1 cellular context compared by ENCODE assay signal in the genomic region with DNA sequence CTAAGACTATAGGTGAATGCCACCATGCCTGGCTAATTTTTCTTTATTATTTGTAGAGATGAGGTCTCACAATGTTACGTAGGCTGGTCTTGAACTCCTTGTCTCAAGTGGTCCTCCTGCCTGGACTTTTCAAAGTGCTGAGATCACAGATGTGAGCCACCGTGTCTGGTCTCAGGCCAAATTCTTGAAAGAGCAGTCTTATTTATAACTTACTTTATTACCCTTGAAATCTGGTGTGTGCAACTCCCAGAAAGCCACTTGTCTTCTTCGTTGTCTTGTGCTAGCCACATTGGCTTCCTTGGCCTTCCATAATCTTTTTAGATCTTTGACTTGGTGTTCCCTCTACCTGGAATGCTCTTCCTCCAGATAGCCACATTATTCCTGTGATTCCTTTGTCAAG.
TF ChIP-seq lines count a peak whose summit lies in the region.

No MANE protein-coding gene starts in this region.

TF ChIP-seq in GM23338, 12 proteins besides CTCF, POLR2A, EP300 and RAD21 (continued from another document):
- no peak for TF ChIP-seq ZNF114 (CRISPR knock-in tag; IDR thresholded peaks at IDR 0.05)
- TF ChIP-seq, protein P1, sequence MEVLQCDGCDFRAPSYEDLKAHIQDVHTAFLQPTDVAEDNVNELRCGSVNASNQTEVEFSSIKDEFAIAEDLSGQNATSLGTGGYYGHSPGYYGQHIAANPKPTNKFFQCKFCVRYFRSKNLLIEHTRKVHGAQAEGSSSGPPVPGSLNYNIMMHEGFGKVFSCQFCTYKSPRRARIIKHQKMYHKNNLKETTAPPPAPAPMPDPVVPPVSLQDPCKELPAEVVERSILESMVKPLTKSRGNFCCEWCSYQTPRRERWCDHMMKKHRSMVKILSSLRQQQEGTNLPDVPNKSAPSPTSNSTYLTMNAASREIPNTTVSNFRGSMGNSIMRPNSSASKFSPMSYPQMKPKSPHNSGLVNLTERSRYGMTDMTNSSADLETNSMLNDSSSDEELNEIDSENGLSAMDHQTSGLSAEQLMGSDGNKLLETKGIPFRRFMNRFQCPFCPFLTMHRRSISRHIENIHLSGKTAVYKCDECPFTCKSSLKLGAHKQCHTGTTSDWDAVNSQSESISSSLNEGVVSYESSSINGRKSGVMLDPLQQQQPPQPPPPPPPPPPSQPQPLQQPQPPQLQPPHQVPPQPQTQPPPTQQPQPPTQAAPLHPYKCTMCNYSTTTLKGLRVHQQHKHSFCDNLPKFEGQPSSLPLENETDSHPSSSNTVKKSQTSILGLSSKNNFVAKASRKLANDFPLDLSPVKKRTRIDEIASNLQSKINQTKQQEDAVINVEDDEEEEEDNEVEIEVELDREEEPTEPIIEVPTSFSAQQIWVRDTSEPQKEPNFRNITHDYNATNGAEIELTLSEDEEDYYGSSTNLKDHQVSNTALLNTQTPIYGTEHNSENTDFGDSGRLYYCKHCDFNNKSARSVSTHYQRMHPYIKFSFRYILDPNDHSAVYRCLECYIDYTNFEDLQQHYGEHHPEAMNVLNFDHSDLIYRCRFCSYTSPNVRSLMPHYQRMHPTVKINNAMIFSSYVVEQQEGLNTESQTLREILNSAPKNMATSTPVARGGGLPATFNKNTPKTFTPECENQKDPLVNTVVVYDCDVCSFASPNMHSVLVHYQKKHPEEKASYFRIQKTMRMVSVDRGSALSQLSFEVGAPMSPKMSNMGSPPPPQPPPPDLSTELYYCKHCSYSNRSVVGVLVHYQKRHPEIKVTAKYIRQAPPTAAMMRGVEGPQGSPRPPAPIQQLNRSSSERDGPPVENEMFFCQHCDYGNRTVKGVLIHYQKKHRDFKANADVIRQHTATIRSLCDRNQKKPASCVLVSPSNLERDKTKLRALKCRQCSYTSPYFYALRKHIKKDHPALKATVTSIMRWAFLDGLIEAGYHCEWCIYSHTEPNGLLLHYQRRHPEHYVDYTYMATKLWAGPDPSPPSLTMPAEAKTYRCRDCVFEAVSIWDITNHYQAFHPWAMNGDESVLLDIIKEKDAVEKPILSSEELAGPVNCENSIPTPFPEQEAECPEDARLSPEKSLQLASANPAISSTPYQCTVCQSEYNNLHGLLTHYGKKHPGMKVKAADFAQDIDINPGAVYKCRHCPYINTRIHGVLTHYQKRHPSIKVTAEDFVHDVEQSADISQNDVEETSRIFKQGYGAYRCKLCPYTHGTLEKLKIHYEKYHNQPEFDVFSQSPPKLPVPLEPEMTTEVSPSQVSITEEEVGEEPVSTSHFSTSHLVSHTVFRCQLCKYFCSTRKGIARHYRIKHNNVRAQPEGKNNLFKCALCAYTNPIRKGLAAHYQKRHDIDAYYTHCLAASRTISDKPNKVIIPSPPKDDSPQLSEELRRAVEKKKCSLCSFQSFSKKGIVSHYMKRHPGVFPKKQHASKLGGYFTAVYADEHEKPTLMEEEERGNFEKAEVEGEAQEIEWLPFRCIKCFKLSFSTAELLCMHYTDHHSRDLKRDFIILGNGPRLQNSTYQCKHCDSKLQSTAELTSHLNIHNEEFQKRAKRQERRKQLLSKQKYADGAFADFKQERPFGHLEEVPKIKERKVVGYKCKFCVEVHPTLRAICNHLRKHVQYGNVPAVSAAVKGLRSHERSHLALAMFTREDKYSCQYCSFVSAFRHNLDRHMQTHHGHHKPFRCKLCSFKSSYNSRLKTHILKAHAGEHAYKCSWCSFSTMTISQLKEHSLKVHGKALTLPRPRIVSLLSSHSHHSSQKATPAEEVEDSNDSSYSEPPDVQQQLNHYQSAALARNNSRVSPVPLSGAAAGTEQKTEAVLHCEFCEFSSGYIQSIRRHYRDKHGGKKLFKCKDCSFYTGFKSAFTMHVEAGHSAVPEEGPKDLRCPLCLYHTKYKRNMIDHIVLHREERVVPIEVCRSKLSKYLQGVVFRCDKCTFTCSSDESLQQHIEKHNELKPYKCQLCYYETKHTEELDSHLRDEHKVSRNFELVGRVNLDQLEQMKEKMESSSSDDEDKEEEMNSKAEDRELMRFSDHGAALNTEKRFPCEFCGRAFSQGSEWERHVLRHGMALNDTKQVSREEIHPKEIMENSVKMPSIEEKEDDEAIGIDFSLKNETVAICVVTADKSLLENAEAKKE (CRISPR knock-in tag; IDR thresholded peaks at IDR 0.05): no peak
- no peak for TF ChIP-seq EZH2phosphoT487 (IDR thresholded peaks at IDR 0.05; ENCODE audit: unreplicated experiment)
